ENCODE assay signal across 16 cellular contexts in genomic region chr9:84856181-84856632, GRCh38.
DNase-seq lines count a peak whose midpoint lies in the region; ATAC-seq and TF ChIP-seq lines count a peak whose summit lies in the region.
"Had no signal": no experiment of that assay in that cellular context is flagged by ENCODE, and none has a peak within 500 bp of the region (broad histone marks: within the 10 kb centered on the region; RNA-seq: fewer than 3 reads in every experiment).

No MANE protein-coding gene starts in this region.

- peak overlapping the region; percentile 39 for H3K27ac Mint-ChIP-seq in MCF 10A (ENCODE audit: low read depth, unreplicated experiment)
- H3K27ac Mint-ChIP-seq: T-helper 1 cell treated with Interleukin-12 subunit alpha and Interleukin-12 subunit beta and Interleukin-4 antibody, amounts not matched to agents 30 μg/mL and 1 μg/mL, for 36 hours; type B pancreatic cell had no signal

- peak; percentile 75 for ATAC-seq in Right ventricle myocardium superior (ENCODE audit: poor library complexity)
- ATAC-seq in HG03460 (IDR thresholded peaks at IDR 0.05; ENCODE audit: unreplicated experiment) = no peak
- ATAC-seq in HG03354 (IDR thresholded peaks at IDR 0.05; ENCODE audit: poor library complexity, severe bottlenecking, unreplicated experiment) = no peak
- ATAC-seq: K562 had no signal

- CTCF ChIA-PET in MCF 10A (lab: Yijun Ruan, JAX) = interaction anchor here (0.6 to 1.3 kb wide), 3 partner anchors 87 to 459 kb away, joined by 3 to 4 read pairs (median 4); no protein-coding TSS in a partner anchor

- H3K27ac ChIP-seq in stomach smooth muscle (ENCODE audit: low read length) = peak overlapping the region; percentile 49

- peaks cover 28% of the 10 kb centered on the region for H3K4me1 ChIP-seq in stomach smooth muscle (ENCODE audit: control insufficient read depth, insufficient read depth, low read length)

- POLR2A ChIA-PET in MCF 10A (lab: Yijun Ruan, JAX) = interaction anchor here (1.2 kb wide), 1 partner anchor 10 kb away, joined by 3 read pairs; no protein-coding TSS in a partner anchor

- H3K4me3 Mint-ChIP-seq in MCF 10A (ENCODE audit: unreplicated experiment) = no peak overlapping the region
- H3K4me3 Mint-ChIP-seq: neural crest cell; T-helper 1 cell treated with Interleukin-12 subunit alpha and Interleukin-12 subunit beta and Interleukin-4 antibody, amounts not matched to agents 30 μg/mL and 1 μg/mL, for 36 hours; type B pancreatic cell had no signal

- H3K9ac ChIP-seq in stomach smooth muscle (ENCODE audit: low read length in 2 of 2) = no peak overlapping the region

- no peak overlapping the region for H3K4me3 ChIP-seq in stomach smooth muscle (ENCODE audit: low read length in 2 of 2)
- H3K4me3 ChIP-seq: K562 had no signal

- H3K9me3 ChIP-seq in stomach smooth muscle (ENCODE audit: control insufficient read depth in 2 of 2, low read length in 2 of 2) = no peaks in the 10 kb centered on the region

- no TSS peak for BruUV-seq in MCF 10A (replicated peaks; lab: Mats Ljungman, UMichigan)

- H3K36me3 ChIP-seq in stomach smooth muscle (ENCODE audit: control insufficient read depth in 2 of 2, insufficient read depth in 2 of 2, low read length in 2 of 2) = no peaks in the 10 kb centered on the region

- intact Hi-C loops in MCF 10A (cut with micrococcal nuclease) (no loop called here), Right ventricle myocardium superior (cut with DNase I) (no loop called here)

- no peak for TF ChIP-seq CTCF in MCF 10A (IDR thresholded peaks at IDR 0.05; ENCODE audit: unreplicated experiment)

- no peaks in the 10 kb centered on the region for H3K27me3 ChIP-seq in stomach smooth muscle (ENCODE audit: control insufficient read depth in 1 of 2, insufficient read depth in 2 of 2, low read length in 2 of 2)

- no peaks in the 10 kb centered on the region for H3K27me3 Mint-ChIP-seq in MCF 10A (ENCODE audit: insufficient read depth, unreplicated experiment)

- no peaks in the 10 kb centered on the region for H3K36me3 Mint-ChIP-seq in MCF 10A (ENCODE audit: insufficient read depth, unreplicated experiment)
- H3K36me3 Mint-ChIP-seq: type B pancreatic cell had no signal

- peaks cover 4% of the 10 kb centered on the region for H3K9me3 Mint-ChIP-seq in MCF 10A (ENCODE audit: unreplicated experiment)
- H3K9me3 Mint-ChIP-seq: T-helper 1 cell treated with Interleukin-12 subunit alpha and Interleukin-12 subunit beta and Interleukin-4 antibody, amounts not matched to agents 30 μg/mL and 1 μg/mL, for 36 hours; type B pancreatic cell had no signal

- peaks cover 19% of the 10 kb centered on the region for H3K4me1 Mint-ChIP-seq in MCF 10A (ENCODE audit: insufficient read depth, unreplicated experiment)

- DNase-seq in EH (ENCODE audit: low read depth) (peak; percentile 77), MCF 10A (ENCODE audit: unreplicated experiment) (peak; percentile 72), Right ventricle myocardium superior (peak; percentile 47), DMS 273 treated with DMSO at 0.1 percent for 48 hours (lab: John Stamatoyannopoulos, UW) (no peak)
- no peak for DNase-seq in effector CD8-positive, alpha-beta T cell (lab: John Stamatoyannopoulos, UW)
- DNase-seq: activated CD4-positive, CD25-positive, alpha-beta regulatory T cell; activated gamma-delta T cell; NCI-H1105 treated with DMSO at 0.1 percent for 48 hours; stimulated activated CD4-positive, alpha-beta T cell treated with anti-CD3 and anti-CD28 coated beads, Interleukin-2, amount 100 ng/mL, for 48 hours had no signal

Comparison
In these comparisons a context has a peak if more than half of its experiments do, and no peak if none do; other contexts are left out.
1. DNase-seq: peak in EH (single experiment), MCF 10A (single experiment) and Right ventricle myocardium superior (single experiment); none in DMS 273 treated with DMSO at 0.1 percent for 48 hours (single experiment) and effector CD8-positive, alpha-beta T cell (single experiment).